ENCODE assay signal across 8 cellular contexts in genomic region chr9:89436963-89437625, GRCh38.
A peak's percentile ranks its signal among the peaks of the same experiment; 100 is the strongest.
DNase-seq lines count a peak whose midpoint lies in the region; ATAC-seq and TF ChIP-seq lines count a peak whose summit lies in the region.

No MANE protein-coding gene starts in this region.

- H3K27ac ChIP-seq in lung (ENCODE audit: low read depth in 1 of 2, low read length in 1 of 2) (no peak overlapping the region), adrenal gland (no peak overlapping the region)

- H3K4me3 ChIP-seq in lung (no peak overlapping the region), adrenal gland (no peak overlapping the region)

- TF ChIP-seq POLR2A in adrenal gland (IDR thresholded peaks at IDR 0.05) = no peak

- no peaks in the 10 kb centered on the region for H3K27me3 Mint-ChIP-seq in activated T-cell treated with anti-CD3 and anti-CD28 coated beads, Interleukin-2, amount 50 U/mL, for 72 hours (ENCODE audit: low read depth)

- WGBS in lung, 2 donors = 50 to 57% methylated on average over 17 of the region's 17 CpGs
- 77 to 86% (median 79%) methylated on average over 8 to 17 of the region's 17 CpGs for WGBS in adrenal gland, 4 donors

- H3K9me3 ChIP-seq in lung (ENCODE audit: control insufficient read depth in 2 of 2, insufficient read depth in 1 of 2, low read length in 1 of 2) (no peaks in the 10 kb centered on the region), adrenal gland (replicated peaks in 1 of 3) (no peaks in the 10 kb centered on the region)

- peaks cover 7 to 39% of the 10 kb centered on the region in 2 donors for H3K4me1 ChIP-seq in lung (ENCODE audit: control insufficient read depth in 2 of 2, insufficient read depth in 2 of 2, low read length in 2 of 2)
- peaks cover 0 to 13% of the 10 kb centered on the region in 2 donors for H3K4me1 ChIP-seq in adrenal gland (replicated peaks in 1 of 2)

- intact Hi-C loops in adrenal gland (cut with DNase I) = no loop called here

- H3K4me3 Mint-ChIP-seq in activated T-cell treated with anti-CD3 and anti-CD28 coated beads, Interleukin-2, amount 50 U/mL, for 72 hours = peak overlapping the region; percentile 43 to 57

- H3K36me3 ChIP-seq in lung (ENCODE audit: control insufficient read depth in 2 of 2, insufficient read depth in 2 of 2, low read length in 2 of 2) (no peaks in the 10 kb centered on the region), adrenal gland (replicated peaks in 1 of 2) (no peaks in the 10 kb centered on the region)

- TF ChIP-seq CTCF in lung (IDR thresholded peaks at IDR 0.05; ENCODE audit: control extremely low read depth, extremely low read depth) (no peak), adrenal gland (IDR thresholded peaks at IDR 0.05) (no peak)

- H3K9me3 Mint-ChIP-seq in activated T-cell treated with anti-CD3 and anti-CD28 coated beads, Interleukin-2, amount 50 U/mL, for 72 hours = no peaks in the 10 kb centered on the region

- H3K27me3 ChIP-seq in lung (ENCODE audit: control insufficient read depth, insufficient read depth) (no peaks in the 10 kb centered on the region), adrenal gland (no peaks in the 10 kb centered on the region)

- no peak overlapping the region for H3K27ac Mint-ChIP-seq in activated T-cell treated with anti-CD3 and anti-CD28 coated beads, Interleukin-2, amount 50 U/mL, for 72 hours

- ATAC-seq in GM21529 (IDR thresholded peaks at IDR 0.05; ENCODE audit: unreplicated experiment) = peak; percentile 43
- peak; percentile 59 to 65 for ATAC-seq in activated T-cell treated with anti-CD3 and anti-CD28 coated beads, Interleukin-2, amount 50 U/mL, for 72 hours (replicated peaks in 1 of 2)
- peak; percentile 51 for ATAC-seq in lung (ENCODE audit: insufficient read depth, low FRiP score)
- ATAC-seq in GM21528 (IDR thresholded peaks at IDR 0.05; ENCODE audit: low FRiP score, unreplicated experiment) = no peak

- peaks cover 1 to 8% of the 10 kb centered on the region in 2 donors for H3K36me3 Mint-ChIP-seq in activated T-cell treated with anti-CD3 and anti-CD28 coated beads, Interleukin-2, amount 50 U/mL, for 72 hours (ENCODE audit: insufficient read depth in 2 of 2)

- DNase-seq in NCI-H1417 (lab: John Stamatoyannopoulos, UW) (peak; percentile 36 to 95 (median 89)), lung (ENCODE audit: low spot score) (peak; percentile 77), adrenal gland (no peak), Kasumi-1 (lab: John Stamatoyannopoulos, UW) (no peak), islet precursor cell (no peak)
- DNase-seq in activated T-cell treated with anti-CD3 and anti-CD28 coated beads, Interleukin-2, amount 50 U/mL, for 72 hours = peak in 1 of 2 donors; percentile 41

- peaks cover 86% of the 10 kb centered on the region for H3K4me1 Mint-ChIP-seq in activated T-cell treated with anti-CD3 and anti-CD28 coated beads, Interleukin-2, amount 50 U/mL, for 72 hours (ENCODE audit: low read depth)

Comparison
In these comparisons a context has a peak if more than half of its experiments do, and no peak if none do; other contexts are left out.
1. DNase-seq: peak in NCI-H1417 (3 of 3) and lung (single experiment); none in adrenal gland (0 of 7), Kasumi-1 (0 of 2) and islet precursor cell (single experiment).